7 cellular contexts compared by ENCODE assay signal in genomic region chr1:154869351-154870116, GRCh38. TPM values are rescaled to one million over a fixed set of nuclear protein-coding genes. Genes with fewer than 3 reads are reported as not detected.
DNase-seq lines count a peak whose midpoint lies in the region; ATAC-seq, FAIRE-seq and TF ChIP-seq lines count a peak whose summit lies in the region.

No MANE protein-coding gene starts in this region.

- no peaks in the 10 kb centered on the region for H4K20me1 ChIP-seq in SK-N-SH (ENCODE audit: insufficient read depth)

- 20% methylated on average over 14 of the region's 26 CpGs for WGBS in SK-N-SH (ENCODE audit: low lambda C conversion rate)
- WGBS in spleen, 5 donors: 31 to 61% (median 37%) methylated on average over 18 to 26 of the region's 26 CpGs

- DNase-seq in H7 (peak; percentile 67), SK-N-SH (peak; percentile 80), right atrium auricular region (ENCODE audit: low spot score) (peak; percentile 73), spleen (no peak), HuH-7.5 (ENCODE audit: low spot score) (no peak), D721Med (ENCODE audit: insufficient read length, low spot score) (no peak)

- no peaks in the 10 kb centered on the region for H3K9me2 ChIP-seq in SK-N-SH

- no peak for TF ChIP-seq CTCF in SK-N-SH (IDR thresholded peaks at IDR 0.05)
- no peak for TF ChIP-seq CTCF in right atrium auricular region (IDR thresholded peaks at IDR 0.05)
- TF ChIP-seq CTCF in spleen (IDR thresholded peaks at IDR 0.05 in 8 of 11, conservative IDR thresholded peaks at IDR 0.05 in 3 of 11): no peak
- no peak for TF ChIP-seq CTCF in D721Med (IDR thresholded peaks at IDR 0.05; ENCODE audit: insufficient read depth, missing control alignments)

- H3K4me1 ChIP-seq in SK-N-SH (ENCODE audit: control insufficient read depth in 1 of 2, insufficient read depth in 2 of 2, low read depth in 1 of 2, low read length in 1 of 2) (peaks cover 14 to 40% of the 10 kb centered on the region in 2 experiments), right atrium auricular region (peaks cover 0 to 44% of the 10 kb centered on the region in 2 donors), spleen (peaks cover 0 to 49% (median 27%) of the 10 kb centered on the region in 6 donors)

- ATAC-seq in GM19397 (IDR thresholded peaks at IDR 0.05; ENCODE audit: unreplicated experiment): no peak

- H3K36me3 ChIP-seq in H7 (replicated peaks; ENCODE audit: control insufficient read depth, insufficient read depth, low read length): no peaks in the 10 kb centered on the region
- H3K36me3 ChIP-seq in SK-N-SH (replicated peaks in 1 of 2; ENCODE audit: control insufficient read depth in 1 of 2, insufficient read depth in 2 of 2, low read length in 1 of 2): no peaks in the 10 kb centered on the region
- H3K36me3 ChIP-seq in right atrium auricular region: no peaks in the 10 kb centered on the region
- H3K36me3 ChIP-seq in spleen: no peaks in the 10 kb centered on the region

- no peak for FAIRE-seq in D721Med (lab: Jason Lieb, UNC)

- intact Hi-C loops in spleen (cut with DNase I; ENCODE audit: low total_unique reads): loop anchor here (10.0 kb wide), 1 partner anchor 115 kb away; no protein-coding TSS in a partner anchor

- H3K4me3 ChIP-seq in H7 (ENCODE audit: insufficient read depth, low read depth, low read length) (peak overlapping the region; percentile 29; the same call in 1 of the 2 replicates), SK-N-SH (ENCODE audit: low read depth in 2 of 2, low read length in 1 of 2) (peak overlapping the region; percentile 37 to 59), right atrium auricular region (peak overlapping the region; percentile 14 to 61), spleen (peak overlapping the region; percentile 28 to 66 (median 37))

- H2AFZ ChIP-seq in SK-N-SH (ENCODE audit: low read depth): peak overlapping the region; percentile 86

- no peaks in the 10 kb centered on the region for H3K79me2 ChIP-seq in SK-N-SH (ENCODE audit: insufficient read depth)

- POLR2A ChIA-PET in SK-N-SH (lab: Yijun Ruan, JAX): interaction anchor here (0.8 to 1.2 kb wide), 2 partner anchors 14 to 24 kb away, joined by 3 to 4 read pairs; no protein-coding TSS in a partner anchor

- H3K27ac ChIP-seq in SK-N-SH (ENCODE audit: low read depth in 2 of 2, low read length in 1 of 2): no peak overlapping the region; a peak in 1 of 4 replicates
- peak overlapping the region; percentile 27 to 67 for H3K27ac ChIP-seq in right atrium auricular region
- peak overlapping the region in 3 of 8 donors; percentile 14 to 35 (median 24) for H3K27ac ChIP-seq in spleen

- CTCF ChIA-PET in SK-N-SH (lab: Yijun Ruan, JAX): interaction anchor here (0.8 to 6.2 kb wide), 14 partner anchors 9 to 310 kb away, joined by 3 to 58 read pairs (median 4); no protein-coding TSS in a partner anchor

- no peak for TF ChIP-seq EP300 in SK-N-SH (IDR thresholded peaks at IDR 0.05; ENCODE audit: borderline replicate concordance in 1 of 2, low read depth in 1 of 2, low read length in 1 of 2)

- H3K9me3 ChIP-seq in SK-N-SH: no peaks in the 10 kb centered on the region
- H3K9me3 ChIP-seq in right atrium auricular region: no peaks in the 10 kb centered on the region
- no peaks in the 10 kb centered on the region for H3K9me3 ChIP-seq in spleen

- peak overlapping the region; percentile 41; the same call in 1 of the 2 replicates for H3K9ac ChIP-seq in SK-N-SH

- TF ChIP-seq POLR2A in spleen (IDR thresholded peaks at IDR 0.05): no peak

- no peak for TF ChIP-seq RAD21 in SK-N-SH (IDR thresholded peaks at IDR 0.05; ENCODE audit: low read length)

- H3K27me3 ChIP-seq in H7 (ENCODE audit: control insufficient read depth, insufficient read depth, low read length) (peaks cover 36% of the 10 kb centered on the region), SK-N-SH (ENCODE audit: insufficient read depth) (peaks cover 8% of the 10 kb centered on the region; the same call in 1 of the 2 replicates), right atrium auricular region (no peaks in the 10 kb centered on the region), spleen (replicated peaks in 1 of 7) (peaks cover 0 to 45% (median 28%) of the 10 kb centered on the region in 7 donors)

- peak overlapping the region; percentile 94 for H3K4me2 ChIP-seq in SK-N-SH

- peaks cover 4% of the 10 kb centered on the region for H3F3A ChIP-seq in SK-N-SH (replicated peaks; ENCODE audit: insufficient read depth)

TF ChIP-seq in SK-N-SH, 30 proteins besides CTCF, POLR2A, EP300 and RAD21:
- TF ChIP-seq TEAD4 (IDR thresholded peaks at IDR 0.05; ENCODE audit: borderline replicate concordance, insufficient read depth): no peak
- no peak for TF ChIP-seq GATA2 (CRISPR knock-in tag; IDR thresholded peaks at IDR 0.05)
- TF ChIP-seq NFIC (IDR thresholded peaks at IDR 0.05; ENCODE audit: borderline replicate concordance): peak; percentile 60; the same call in 1 of the 2 replicates
- TF ChIP-seq ELF1 (IDR thresholded peaks at IDR 0.05): no peak
- TF ChIP-seq CHD2 (IDR thresholded peaks at IDR 0.05; ENCODE audit: low read length, partially characterized antibody): no peak
- TF ChIP-seq MAX (IDR thresholded peaks at IDR 0.05; ENCODE audit: low read depth): no peak
- no peak for TF ChIP-seq SIN3A (IDR thresholded peaks at IDR 0.05; ENCODE audit: borderline replicate concordance, low read depth, low read length)
- TF ChIP-seq TAF1 (IDR thresholded peaks at IDR 0.05; ENCODE audit: borderline replicate concordance, low read depth, low read length): no peak
- no peak for TF ChIP-seq PBX3 (IDR thresholded peaks at IDR 0.05)
- TF ChIP-seq RCOR1 (IDR thresholded peaks at IDR 0.05; ENCODE audit: low read length): 0 out of 2 replicates have a peak, but pooled peaks have one; percentile 40
- TF ChIP-seq EZH2phosphoT487 (IDR thresholded peaks at IDR 0.05; ENCODE audit: borderline replicate concordance, low read depth): no peak
- no peak for TF ChIP-seq MEF2A (IDR thresholded peaks at IDR 0.05; ENCODE audit: borderline replicate concordance, low read depth)
- TF ChIP-seq FOSL2 (IDR thresholded peaks at IDR 0.05; ENCODE audit: borderline replicate concordance, low read depth): no peak
- TF ChIP-seq ZBTB33 (IDR thresholded peaks at IDR 0.05; ENCODE audit: borderline replicate concordance, low read depth): no peak
- no peak for TF ChIP-seq JUND (IDR thresholded peaks at IDR 0.05)

RNA-seq across cellular contexts. Expression of gene KCNN3, which starts 0.5 kb away (rescaled TPM):
- total RNA-seq in H7 (2014; rRNA removed; shearing (Covaris generic)): 0.18 and 0.62 TPM in 2 replicates
- polyA plus RNA-seq in SK-N-SH (2012; rRNA removed) (0.10 and 0.16 TPM in 2 replicates), spleen (under 1 TPM; 0.13 to 0.54 (median 0.53) TPM)
- polyA plus RNA-seq in SK-N-SH (2012; cell fraction: cytosol; rRNA removed): 0.09 and 0.13 TPM in 2 replicates
- polyA plus RNA-seq in SK-N-SH (2012; cell fraction: nucleus; rRNA removed): 0.25 and 0.49 TPM in 2 replicates
- total RNA-seq in right atrium auricular region (1 to 10 TPM; 3.9 to 4.4 TPM), spleen (10 to 100 TPM in 3 of 7 donors, 1 to 10 TPM in 4; 3.8 to 15.1 (median 10.0) TPM)

Comparison
In these comparisons a context has a peak if more than half of its experiments do, and no peak if none do; other contexts are left out.
1. DNase-seq: peak in H7 (single experiment), SK-N-SH (single experiment) and right atrium auricular region (single experiment); none in spleen (single experiment), HuH-7.5 (single experiment) and D721Med (single experiment).
2. H3K27ac ChIP-seq: peak in right atrium auricular region (2 of 2); none in SK-N-SH (0 of 2).
3. Peak in every context shown above with its lines, with median percentiles within 50 percentile points of each other: H3K4me3 ChIP-seq.